ENCODE assay signal across 1 cellular context in genomic region chr5:43320846-43321245, GRCh38.
A peak's percentile ranks its signal among the peaks of the same experiment; 100 is the strongest.
TF ChIP-seq lines count a peak whose summit lies in the region.

No MANE protein-coding gene starts in this region.

TF ChIP-seq in K562, 482 proteins besides CTCF, POLR2A, EP300 and RAD21 (continued from another document and continues in another):
- TF ChIP-seq E2F8 (IDR thresholded peaks at IDR 0.05; ENCODE audit: low read depth, partially characterized antibody) (no peak), DMBX1 (CRISPR knock-in tag; IDR thresholded peaks at IDR 0.05; ENCODE audit: borderline replicate concordance) (peak; percentile 63; the same call in 1 of the 2 replicates), ARNT (IDR thresholded peaks at IDR 0.05) (peak; percentile 42 to 68; a peak in 1 of 4 replicates), KHSRP (IDR thresholded peaks at IDR 0.05) (peak; percentile 39; the same call in 1 of the 2 replicates), GABPA (tag; conservative IDR thresholded peaks at IDR 0.05; ENCODE audit: low read depth) (no peak), RBM25 (IDR thresholded peaks at IDR 0.05; ENCODE audit: low read depth, low read length, severe bottlenecking) (no peak), PHF8 (IDR thresholded peaks at IDR 0.05; ENCODE audit: borderline replicate concordance, low read length) (no peak), KLF16 (IDR thresholded peaks at IDR 0.05) (peak; percentile 51; the same call in 1 of the 2 replicates), ZNF224 (CRISPR knock-in tag; IDR thresholded peaks at IDR 0.05) (no peak), NFIC (IDR thresholded peaks at IDR 0.05) (peak; percentile 76), SOX6 (IDR thresholded peaks at IDR 0.05) (peak; percentile 86), HSF4 (CRISPR knock-in tag; IDR thresholded peaks at IDR 0.05; ENCODE audit: borderline replicate concordance) (no peak), EHMT2 (IDR thresholded peaks at IDR 0.05) (peak; percentile 84; the same call in 1 of the 2 replicates), ZC3H8 (IDR thresholded peaks at IDR 0.05) (no peak), LEF1 (IDR thresholded peaks at IDR 0.05) (peak; percentile 58; the same call in 1 of the 2 replicates), THAP7 (CRISPR knock-in tag; IDR thresholded peaks at IDR 0.05) (no peak), BRD9 (IDR thresholded peaks at IDR 0.05; ENCODE audit: low read depth, partially characterized antibody) (peak; percentile 68), KDM1A (IDR thresholded peaks at IDR 0.05) (peak; percentile 57 to 83), SMARCB1 (IDR thresholded peaks at IDR 0.05; ENCODE audit: insufficient read length, low read depth) (no peak), CREBBP (IDR thresholded peaks at IDR 0.05; ENCODE audit: low read depth, low read length) (no peak), ZNF512 (tag; IDR thresholded peaks at IDR 0.05) (no peak), RB1 (IDR thresholded peaks at IDR 0.05; ENCODE audit: low read depth) (no peak), RREB1 (CRISPR knock-in tag; IDR thresholded peaks at IDR 0.05) (no peak), ZFX (CRISPR knock-in tag; IDR thresholded peaks at IDR 0.05) (no peak), PHF21A (IDR thresholded peaks at IDR 0.05; ENCODE audit: borderline replicate concordance, low read depth) (0 out of 2 replicates have a peak, but pooled peaks have one; percentile 68), USF2 (CRISPR knock-in tag; IDR thresholded peaks at IDR 0.05) (no peak), ZNF24 (IDR thresholded peaks at IDR 0.05) (no peak), EP400 (IDR thresholded peaks at IDR 0.05) (0 out of 2 replicates have a peak, but pooled peaks have one; percentile 29)
- TF ChIP-seq, protein P1, sequence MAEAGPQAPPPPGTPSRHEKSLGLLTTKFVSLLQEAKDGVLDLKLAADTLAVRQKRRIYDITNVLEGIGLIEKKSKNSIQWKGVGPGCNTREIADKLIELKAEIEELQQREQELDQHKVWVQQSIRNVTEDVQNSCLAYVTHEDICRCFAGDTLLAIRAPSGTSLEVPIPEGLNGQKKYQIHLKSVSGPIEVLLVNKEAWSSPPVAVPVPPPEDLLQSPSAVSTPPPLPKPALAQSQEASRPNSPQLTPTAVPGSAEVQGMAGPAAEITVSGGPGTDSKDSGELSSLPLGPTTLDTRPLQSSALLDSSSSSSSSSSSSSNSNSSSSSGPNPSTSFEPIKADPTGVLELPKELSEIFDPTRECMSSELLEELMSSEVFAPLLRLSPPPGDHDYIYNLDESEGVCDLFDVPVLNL (CRISPR knock-in tag; IDR thresholded peaks at IDR 0.05; ENCODE audit: low read depth), result no peak
- TF ChIP-seq, protein P2, sequence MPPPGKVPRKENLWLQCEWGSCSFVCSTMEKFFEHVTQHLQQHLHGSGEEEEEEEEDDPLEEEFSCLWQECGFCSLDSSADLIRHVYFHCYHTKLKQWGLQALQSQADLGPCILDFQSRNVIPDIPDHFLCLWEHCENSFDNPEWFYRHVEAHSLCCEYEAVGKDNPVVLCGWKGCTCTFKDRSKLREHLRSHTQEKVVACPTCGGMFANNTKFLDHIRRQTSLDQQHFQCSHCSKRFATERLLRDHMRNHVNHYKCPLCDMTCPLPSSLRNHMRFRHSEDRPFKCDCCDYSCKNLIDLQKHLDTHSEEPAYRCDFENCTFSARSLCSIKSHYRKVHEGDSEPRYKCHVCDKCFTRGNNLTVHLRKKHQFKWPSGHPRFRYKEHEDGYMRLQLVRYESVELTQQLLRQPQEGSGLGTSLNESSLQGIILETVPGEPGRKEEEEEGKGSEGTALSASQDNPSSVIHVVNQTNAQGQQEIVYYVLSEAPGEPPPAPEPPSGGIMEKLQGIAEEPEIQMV (tag; conservative IDR thresholded peaks at IDR 0.05; ENCODE audit: low read depth), result no peak
- TF ChIP-seq, protein P3, sequence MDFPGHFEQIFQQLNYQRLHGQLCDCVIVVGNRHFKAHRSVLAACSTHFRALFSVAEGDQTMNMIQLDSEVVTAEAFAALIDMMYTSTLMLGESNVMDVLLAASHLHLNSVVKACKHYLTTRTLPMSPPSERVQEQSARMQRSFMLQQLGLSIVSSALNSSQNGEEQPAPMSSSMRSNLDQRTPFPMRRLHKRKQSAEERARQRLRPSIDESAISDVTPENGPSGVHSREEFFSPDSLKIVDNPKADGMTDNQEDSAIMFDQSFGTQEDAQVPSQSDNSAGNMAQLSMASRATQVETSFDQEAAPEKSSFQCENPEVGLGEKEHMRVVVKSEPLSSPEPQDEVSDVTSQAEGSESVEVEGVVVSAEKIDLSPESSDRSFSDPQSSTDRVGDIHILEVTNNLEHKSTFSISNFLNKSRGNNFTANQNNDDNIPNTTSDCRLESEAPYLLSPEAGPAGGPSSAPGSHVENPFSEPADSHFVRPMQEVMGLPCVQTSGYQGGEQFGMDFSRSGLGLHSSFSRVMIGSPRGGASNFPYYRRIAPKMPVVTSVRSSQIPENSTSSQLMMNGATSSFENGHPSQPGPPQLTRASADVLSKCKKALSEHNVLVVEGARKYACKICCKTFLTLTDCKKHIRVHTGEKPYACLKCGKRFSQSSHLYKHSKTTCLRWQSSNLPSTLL (IDR thresholded peaks at IDR 0.05), result no peak
- TF ChIP-seq, protein P4, sequence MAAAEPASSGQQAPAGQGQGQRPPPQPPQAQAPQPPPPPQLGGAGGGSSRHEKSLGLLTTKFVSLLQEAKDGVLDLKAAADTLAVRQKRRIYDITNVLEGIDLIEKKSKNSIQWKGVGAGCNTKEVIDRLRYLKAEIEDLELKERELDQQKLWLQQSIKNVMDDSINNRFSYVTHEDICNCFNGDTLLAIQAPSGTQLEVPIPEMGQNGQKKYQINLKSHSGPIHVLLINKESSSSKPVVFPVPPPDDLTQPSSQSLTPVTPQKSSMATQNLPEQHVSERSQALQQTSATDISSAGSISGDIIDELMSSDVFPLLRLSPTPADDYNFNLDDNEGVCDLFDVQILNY (CRISPR knock-in tag; IDR thresholded peaks at IDR 0.05), result no peak
- TF ChIP-seq, protein P5, sequence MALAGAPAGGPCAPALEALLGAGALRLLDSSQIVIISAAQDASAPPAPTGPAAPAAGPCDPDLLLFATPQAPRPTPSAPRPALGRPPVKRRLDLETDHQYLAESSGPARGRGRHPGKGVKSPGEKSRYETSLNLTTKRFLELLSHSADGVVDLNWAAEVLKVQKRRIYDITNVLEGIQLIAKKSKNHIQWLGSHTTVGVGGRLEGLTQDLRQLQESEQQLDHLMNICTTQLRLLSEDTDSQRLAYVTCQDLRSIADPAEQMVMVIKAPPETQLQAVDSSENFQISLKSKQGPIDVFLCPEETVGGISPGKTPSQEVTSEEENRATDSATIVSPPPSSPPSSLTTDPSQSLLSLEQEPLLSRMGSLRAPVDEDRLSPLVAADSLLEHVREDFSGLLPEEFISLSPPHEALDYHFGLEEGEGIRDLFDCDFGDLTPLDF (CRISPR knock-in tag; IDR thresholded peaks at IDR 0.05), result no peak
